8 cellular contexts compared by ENCODE assay signal in genomic region chr17:75601057-75601987, GRCh38. TPM values are rescaled to one million over a fixed set of nuclear protein-coding genes. Genes with fewer than 3 reads are reported as not detected.
DNase-seq lines count a peak whose midpoint lies in the region; ATAC-seq and TF ChIP-seq lines count a peak whose summit lies in the region.

No MANE protein-coding gene starts in this region.

- H3K4me3 Mint-ChIP-seq in CD4-positive, CD25-positive, alpha-beta regulatory T cell: no peak overlapping the region
- no peak overlapping the region for H3K4me3 Mint-ChIP-seq in activated T-cell treated with anti-CD3 and anti-CD28 coated beads, Interleukin-2, amount 50 U/mL, for 24 hours
- no peak overlapping the region for H3K4me3 Mint-ChIP-seq in progenitor cell of endocrine pancreas (ENCODE audit: low read depth)

- H3K36me3 ChIP-seq in CD4-positive, CD25-positive, alpha-beta regulatory T cell (ENCODE audit: control insufficient read depth, insufficient read depth, low read length): no peaks in the 10 kb centered on the region

- no peaks in the 10 kb centered on the region for H3K27me3 Mint-ChIP-seq in CD4-positive, CD25-positive, alpha-beta regulatory T cell
- no peaks in the 10 kb centered on the region for H3K27me3 Mint-ChIP-seq in activated T-cell treated with anti-CD3 and anti-CD28 coated beads, Interleukin-2, amount 50 U/mL, for 24 hours
- H3K27me3 Mint-ChIP-seq in progenitor cell of endocrine pancreas: no peaks in the 10 kb centered on the region

- H3K9me3 ChIP-seq in CD4-positive, CD25-positive, alpha-beta regulatory T cell (ENCODE audit: control insufficient read depth in 2 of 2, low read length in 2 of 2): no peaks in the 10 kb centered on the region

- no peaks in the 10 kb centered on the region for H3K4me1 ChIP-seq in CD4-positive, CD25-positive, alpha-beta regulatory T cell (ENCODE audit: control insufficient read depth, insufficient read depth, low read length, poor library complexity, severe bottlenecking)

- H3K4me3 ChIP-seq in CD4-positive, CD25-positive, alpha-beta regulatory T cell (ENCODE audit: low read depth, low read length): no peak overlapping the region
- no peak overlapping the region for H3K4me3 ChIP-seq in fibroblast of villous mesenchyme (ENCODE audit: low read depth, low read length)

- DNase-seq in CD4-positive, CD25-positive, alpha-beta regulatory T cell: peak; percentile 28 to 47 (median 45)
- peak; percentile 40 for DNase-seq in HK-2 (ENCODE audit: unreplicated experiment)
- DNase-seq in OCI-M1 (lab: John Stamatoyannopoulos, UW): peak; percentile 83
- DNase-seq in activated T-cell treated with anti-CD3 and anti-CD28 coated beads, Interleukin-2, amount 50 U/mL, for 24 hours: peak; percentile 71
- peak; percentile 29 for DNase-seq in fibroblast of villous mesenchyme (ENCODE audit: low read depth)
- peak; percentile 39 for DNase-seq in progenitor cell of endocrine pancreas (ENCODE audit: low spot score, unreplicated experiment)
- DNase-seq in NCI-H2107 (lab: John Stamatoyannopoulos, UW): no peak

- no peaks in the 10 kb centered on the region for H3K27me3 ChIP-seq in CD4-positive, CD25-positive, alpha-beta regulatory T cell (ENCODE audit: control insufficient read depth, insufficient read depth, low read length)

- no peak overlapping the region for H3K27ac ChIP-seq in CD4-positive, CD25-positive, alpha-beta regulatory T cell (ENCODE audit: insufficient read depth, low read length, poor library complexity, severe bottlenecking)

- peaks cover 0 to 5% (median 0%) of the 10 kb centered on the region in 4 donors for H3K4me1 Mint-ChIP-seq in CD4-positive, CD25-positive, alpha-beta regulatory T cell
- H3K4me1 Mint-ChIP-seq in activated T-cell treated with anti-CD3 and anti-CD28 coated beads, Interleukin-2, amount 50 U/mL, for 24 hours (ENCODE audit: low read depth): no peaks in the 10 kb centered on the region
- no peaks in the 10 kb centered on the region for H3K4me1 Mint-ChIP-seq in progenitor cell of endocrine pancreas (ENCODE audit: low read depth)

- H3K9me3 Mint-ChIP-seq in CD4-positive, CD25-positive, alpha-beta regulatory T cell: no peaks in the 10 kb centered on the region
- no peaks in the 10 kb centered on the region for H3K9me3 Mint-ChIP-seq in activated T-cell treated with anti-CD3 and anti-CD28 coated beads, Interleukin-2, amount 50 U/mL, for 24 hours
- H3K9me3 Mint-ChIP-seq in progenitor cell of endocrine pancreas (ENCODE audit: low read depth): no peaks in the 10 kb centered on the region

- TF ChIP-seq CTCF in fibroblast of villous mesenchyme (IDR thresholded peaks at IDR 0.05; ENCODE audit: insufficient read depth, low read depth, low read length): peak; percentile 78
- TF ChIP-seq CTCF in progenitor cell of endocrine pancreas (IDR thresholded peaks at IDR 0.05; ENCODE audit: unreplicated experiment): peak; percentile 78

- no peaks in the 10 kb centered on the region for H3K36me3 Mint-ChIP-seq in CD4-positive, CD25-positive, alpha-beta regulatory T cell
- H3K36me3 Mint-ChIP-seq in activated T-cell treated with anti-CD3 and anti-CD28 coated beads, Interleukin-2, amount 50 U/mL, for 24 hours (ENCODE audit: low read depth): no peaks in the 10 kb centered on the region
- H3K36me3 Mint-ChIP-seq in progenitor cell of endocrine pancreas (ENCODE audit: insufficient read depth): no peaks in the 10 kb centered on the region

- H3K27ac Mint-ChIP-seq in CD4-positive, CD25-positive, alpha-beta regulatory T cell: no peak overlapping the region
- H3K27ac Mint-ChIP-seq in activated T-cell treated with anti-CD3 and anti-CD28 coated beads, Interleukin-2, amount 50 U/mL, for 24 hours: no peak overlapping the region
- H3K27ac Mint-ChIP-seq in progenitor cell of endocrine pancreas: peak overlapping the region; percentile 10

- ATAC-seq in CD4-positive, CD25-positive, alpha-beta regulatory T cell (ENCODE audit: low read depth in 2 of 2): peak; percentile 62 to 68
- ATAC-seq in GM21576 (IDR thresholded peaks at IDR 0.05; ENCODE audit: unreplicated experiment): no peak

RNA-seq across cellular contexts. Expression of gene MYO15B, which starts 13.7 kb away (rescaled TPM):
- total RNA-seq in CD4-positive, CD25-positive, alpha-beta regulatory T cell: 117 TPM
- 1 to 10 TPM in 2 of 4 donors, under 1 TPM in 2; 0.95 to 1.1 (median 1.0) TPM for polyA plus RNA-seq in CD4-positive, CD25-positive, alpha-beta regulatory T cell
- total RNA-seq in fibroblast of villous mesenchyme (1.6 and 3.9 TPM in 2 replicates), progenitor cell of endocrine pancreas (336 and 337 TPM in 2 replicates)

RNA-seq across cellular contexts. Expression of gene SMIM5, which starts 31.9 kb away (rescaled TPM):
- 1.6 TPM for total RNA-seq in CD4-positive, CD25-positive, alpha-beta regulatory T cell
- under 1 TPM in 2 of 4 donors, not detected in 2; 0.07 to 0.10 TPM for polyA plus RNA-seq in CD4-positive, CD25-positive, alpha-beta regulatory T cell
- under 0.01 TPM in 1 of 2 replicates, not detected in the other for total RNA-seq in fibroblast of villous mesenchyme
- 3.3 and 4.4 TPM in 2 replicates for total RNA-seq in progenitor cell of endocrine pancreas

Comparison
In these comparisons a context has a peak if more than half of its experiments do, and no peak if none do; other contexts are left out.
1. RNA of gene MYO15B, which starts 13.7 kb away (total RNA-seq): 336 to 337 TPM in progenitor cell of endocrine pancreas and 117 TPM in CD4-positive, CD25-positive, alpha-beta regulatory T cell (single experiment); 1.6 to 3.9 TPM in fibroblast of villous mesenchyme; every median in the first group is over 10 times any median in the second.